6 cellular contexts compared by ENCODE assay signal in genomic region chr4:188864741-188865140, GRCh38.
"Had no signal": no experiment of that assay in that cellular context is flagged by ENCODE, and none has a peak within 500 bp of the region (broad histone marks: within the 10 kb centered on the region; RNA-seq: fewer than 3 reads in every experiment).

No MANE protein-coding gene starts in this region.

- DNase-seq: IMR-90, KBM-7, KG1 had no signal

- H3K4me3 ChIP-seq: K562 had no signal

- H3K27ac ChIP-seq: HL-60 had no signal

- ATAC-seq: HepG2, K562 had no signal
